In genomic region chr10:98312816-98313215, GRCh38 we compare ENCODE assay signal across 20 cellular contexts. TPM values are rescaled to one million over a fixed set of nuclear protein-coding genes. Genes with fewer than 3 reads are reported as not detected.
DNase-seq lines count a peak whose midpoint lies in the region; ATAC-seq, FAIRE-seq and TF ChIP-seq lines count a peak whose summit lies in the region.
"Had no signal": no experiment of that assay in that cellular context is flagged by ENCODE, and none has a peak within 500 bp of the region (broad histone marks: within the 10 kb centered on the region; RNA-seq: fewer than 3 reads in every experiment).

No MANE protein-coding gene starts in this region.

- H3K36me3 ChIP-seq in H1 (ENCODE audit: control insufficient read depth in 2 of 4, insufficient read depth in 4 of 4, low read length in 3 of 4) (no peaks in the 10 kb centered on the region), Peyer's patch (no peaks in the 10 kb centered on the region)
- H3K36me3 ChIP-seq: BE2C, MG63 had no signal

- H2BK15ac ChIP-seq in H1 (ENCODE audit: low read length) = no peak overlapping the region

- H2BK120ac ChIP-seq in H1 (replicated peaks; ENCODE audit: low read depth, low read length) = no peak overlapping the region

- DNase-seq in KBM-7 (peak; percentile 9), NOMO-1 treated with dmso at 0.1 percent for 144 hours (lab: John Stamatoyannopoulos, UW; ENCODE audit: unreplicated experiment) (peak; percentile 32), H1 (ENCODE audit: low read depth in 1 of 2, low spot score in 2 of 2) (no peak), Peyer's patch (no peak), WTC11 (ENCODE audit: low spot score) (no peak)
- DNase-seq: BE2C; CD4-positive, alpha-beta T cell; H9; MG63; NCI-H146; NCI-H2081; NCI-H510A; NCI-H774; Right ventricle myocardium superior; SK-N-SH; T-helper 1 cell had no signal

- H3K27ac ChIP-seq in H1 (ENCODE audit: low read depth, low read length) = no peak overlapping the region
- no peak overlapping the region for H3K27ac ChIP-seq in Peyer's patch

- no peaks in the 10 kb centered on the region for H3K9me3 Mint-ChIP-seq in WTC11
- H3K9me3 Mint-ChIP-seq: CD4-positive, alpha-beta T cell; H9 had no signal

- no peaks in the 10 kb centered on the region for H3K79me1 ChIP-seq in H1 (ENCODE audit: low read depth, low read length)

- peaks cover 3% of the 10 kb centered on the region; the same call in 1 of the 2 replicates for H3K23me2 ChIP-seq in H1 (ENCODE audit: low read depth, low read length)

- no peak overlapping the region for H2AK5ac ChIP-seq in H1 (ENCODE audit: low read depth, low read length)

- H3K4me1 Mint-ChIP-seq in WTC11 = peaks cover 17% of the 10 kb centered on the region

- H4K91ac ChIP-seq in H1 (replicated peaks; ENCODE audit: insufficient read length, low read length) = no peak overlapping the region

- no peak overlapping the region for H3K4ac ChIP-seq in H1 (replicated peaks; ENCODE audit: insufficient read length, low read depth, low read length)

- H3K79me2 ChIP-seq in H1 (ENCODE audit: control insufficient read depth in 1 of 2, insufficient read depth in 2 of 2, low read length in 2 of 2) = no peaks in the 10 kb centered on the region

- H4K5ac ChIP-seq in H1 (ENCODE audit: insufficient read length, low read depth, low read length) = no peak overlapping the region

- TF ChIP-seq CTCF in H1 (IDR thresholded peaks at IDR 0.05; ENCODE audit: control extremely low read depth in 1 of 3, insufficient read depth in 1 of 3, low read depth in 1 of 3, low read length in 3 of 3) (peak; percentile 22 to 50 (median 44); a peak in 3 of 4 replicates), Peyer's patch (IDR thresholded peaks at IDR 0.05) (no peak), WTC11 (IDR thresholded peaks at IDR 0.05) (no peak)

- no peak overlapping the region for H3K4me2 ChIP-seq in H1 (ENCODE audit: insufficient read depth in 1 of 2, low read depth in 2 of 2, low read length in 2 of 2)
- H3K4me2 ChIP-seq: SK-N-SH had no signal

- H3K18ac ChIP-seq in H1 (ENCODE audit: extremely low read depth, low read length) = no peak overlapping the region

- H4K20me1 ChIP-seq in H1 (replicated peaks in 1 of 2; ENCODE audit: control insufficient read depth in 1 of 2, insufficient read depth in 2 of 2, low read length in 2 of 2) = no peaks in the 10 kb centered on the region

- H4K8ac ChIP-seq in H1 (ENCODE audit: extremely low read depth, insufficient read depth, low read length) = no peak overlapping the region

- no peak overlapping the region for H2BK20ac ChIP-seq in H1 (ENCODE audit: low read length)

- H3K9me3 ChIP-seq in H1 (ENCODE audit: insufficient read depth in 2 of 2, low read depth in 1 of 2, low read length in 1 of 2) = no peaks in the 10 kb centered on the region
- no peaks in the 10 kb centered on the region for H3K9me3 ChIP-seq in Peyer's patch
- H3K9me3 ChIP-seq: BE2C, MG63, SK-N-SH had no signal

- H3K4me1 ChIP-seq in H1 (replicated peaks in 1 of 4; ENCODE audit: control insufficient read depth in 3 of 4, insufficient read depth in 4 of 4, low read length in 3 of 4) (peaks cover 0 to 7% (median 5%) of the 10 kb centered on the region in 4 experiments; a peak in 6 of 7 replicates), Peyer's patch (peaks cover 0 to 11% (median 0%) of the 10 kb centered on the region in 4 donors)

- TF ChIP-seq POLR2A in H1 (IDR thresholded peaks at IDR 0.05; ENCODE audit: control extremely low read depth in 1 of 2, low read depth in 2 of 2, low read length in 2 of 2) (no peak), Peyer's patch (IDR thresholded peaks at IDR 0.05) (no peak)

- H3K14ac ChIP-seq in H1 (ENCODE audit: insufficient read length) = no peak overlapping the region

- POLR2A ChIA-PET in H1 (lab: Charles Lee; ENCODE audit: partially characterized antibody) = no interaction called here
- POLR2A ChIA-PET in WTC11 (lab: Charles Lee) = no interaction called here

- H3K27me3 ChIP-seq in H1 (replicated peaks in 1 of 4; ENCODE audit: control insufficient read depth in 3 of 4, extremely low read depth in 1 of 4, insufficient read depth in 3 of 4, low read length in 3 of 4) (no peaks in the 10 kb centered on the region), Peyer's patch (no peaks in the 10 kb centered on the region)
- H3K27me3 ChIP-seq: BE2C, MG63 had no signal

- no peaks in the 10 kb centered on the region; the same call in 1 of the 2 replicates for H3K27me3 Mint-ChIP-seq in WTC11 (ENCODE audit: low read depth)

- no peak overlapping the region for H2AFZ ChIP-seq in H1 (ENCODE audit: low read length)

- no peak overlapping the region for H3K9ac ChIP-seq in H1 (replicated peaks in 1 of 4; ENCODE audit: extremely low read depth in 1 of 4, low read depth in 3 of 4, low read length in 3 of 4)
- H3K9ac ChIP-seq: SK-N-SH had no signal

- in situ Hi-C loops in KBM-7 (cut with MboI; ENCODE audit: low pct_unique_long_range_greater_than_20kb, low sequenced_read_pairs) = no loop called here

- CTCF ChIA-PET in H1 (lab: Charles Lee; ENCODE audit: partially characterized antibody) (interaction anchor here (0.9 to 3.5 kb wide), 15 partner anchors 10 to 398 kb away, joined by 3 to 34 read pairs (median 7); partner anchors contain the start of gene LOXL4), WTC11 (lab: Charles Lee) (interaction anchor here (0.8 to 1.7 kb wide), 9 partner anchors 11 to 143 kb away, joined by 3 to 9 read pairs (median 3); no protein-coding TSS in a partner anchor)

- H3K56ac ChIP-seq in H1 (replicated peaks; ENCODE audit: insufficient read length, low read depth, low read length) = no peak overlapping the region

- H3K4me3 ChIP-seq in H1 (ENCODE audit: extremely low read depth in 1 of 4, insufficient read depth in 2 of 4, low read depth in 3 of 4, low read length in 4 of 4) = no peak overlapping the region
- H3K4me3 ChIP-seq in Peyer's patch = no peak overlapping the region
- H3K4me3 ChIP-seq: MG63 had no signal

- no peaks in the 10 kb centered on the region for H3K36me3 Mint-ChIP-seq in WTC11

- 92% methylated on average over 5 of the region's 5 CpGs; no CpG with 5 or more reads in 1 of the 2 experiments for WGBS in H1 (ENCODE audit: extremely low coverage in 1 of 2, insufficient coverage in 1 of 2, insufficient read length in 1 of 2, insufficient replicate concordance in 2 of 2, low coverage in 1 of 2, low lambda C conversion rate in 2 of 2, missing lambda C conversion rate in 1 of 2), 2 experiments

- no peak overlapping the region for H3K27ac Mint-ChIP-seq in WTC11
- H3K27ac Mint-ChIP-seq: CD4-positive, alpha-beta T cell; H9 had no signal

- H2BK5ac ChIP-seq in H1 (ENCODE audit: low read depth, low read length) = no peak overlapping the region

- H3K4me3 Mint-ChIP-seq in WTC11 = no peak overlapping the region
- H3K4me3 Mint-ChIP-seq: CD4-positive, alpha-beta T cell; H9 had no signal

- no peak for ATAC-seq in HG02885 (IDR thresholded peaks at IDR 0.05; ENCODE audit: poor library complexity, unreplicated experiment)
- no peak for ATAC-seq in HG03520 (IDR thresholded peaks at IDR 0.05; ENCODE audit: unreplicated experiment)
- ATAC-seq in WTC11 = no peak
- ATAC-seq: HepG2 had no signal

- TF ChIP-seq EP300 in H1 (IDR thresholded peaks at IDR 0.05; ENCODE audit: borderline replicate concordance in 1 of 2, low read depth in 2 of 2, low read length in 2 of 2) = no peak

- TF ChIP-seq RAD21 in H1 (IDR thresholded peaks at IDR 0.05 in 1 of 2, conservative IDR thresholded peaks at IDR 0.05 in 1 of 2; ENCODE audit: low read depth in 2 of 2, low read length in 2 of 2) = peak; percentile 2 to 29; a peak in 3 of 4 replicates

- no peak overlapping the region for H2BK12ac ChIP-seq in H1 (ENCODE audit: low read depth, low read length)

- no peak for FAIRE-seq in H1 (lab: Jason Lieb, UNC)
- FAIRE-seq: HepG2, RCC 7860 had no signal

- no peak overlapping the region for H3K23ac ChIP-seq in H1 (ENCODE audit: insufficient read length)

TF ChIP-seq in H1, 55 proteins besides CTCF, POLR2A, EP300 and RAD21:
- TF ChIP-seq JUND (IDR thresholded peaks at IDR 0.05; ENCODE audit: low read length) (no peak), HDAC6 (IDR thresholded peaks at IDR 0.05; ENCODE audit: low read depth, low read length) (no peak), CHD2 (IDR thresholded peaks at IDR 0.05; ENCODE audit: low read length) (no peak), CBX8 (IDR thresholded peaks at IDR 0.05; ENCODE audit: borderline replicate concordance, low read depth, low read length) (no peak), TCF12 (IDR thresholded peaks at IDR 0.05; ENCODE audit: low read depth, low read length) (no peak)
- TF ChIP-seq, protein P1, sequence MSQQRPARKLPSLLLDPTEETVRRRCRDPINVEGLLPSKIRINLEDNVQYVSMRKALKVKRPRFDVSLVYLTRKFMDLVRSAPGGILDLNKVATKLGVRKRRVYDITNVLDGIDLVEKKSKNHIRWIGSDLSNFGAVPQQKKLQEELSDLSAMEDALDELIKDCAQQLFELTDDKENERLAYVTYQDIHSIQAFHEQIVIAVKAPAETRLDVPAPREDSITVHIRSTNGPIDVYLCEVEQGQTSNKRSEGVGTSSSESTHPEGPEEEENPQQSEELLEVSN (IDR thresholded peaks at IDR 0.05) = no peak

TF ChIP-seq in WTC11, 78 proteins besides CTCF, POLR2A, EP300 and RAD21 (continues in another document):
- TF ChIP-seq ZNF317 (CRISPR knock-in tag; IDR thresholded peaks at IDR 0.05; ENCODE audit: borderline replicate concordance, low read depth) = no peak
- TF ChIP-seq ATF1 (CRISPR knock-in tag; IDR thresholded peaks at IDR 0.05) = no peak
- no peak for TF ChIP-seq CREB1 (CRISPR knock-in tag; IDR thresholded peaks at IDR 0.05)

RNA-seq across cellular contexts. Expression of gene LOXL4, which starts 44.8 kb away (rescaled TPM):
- 0.13 and 0.42 TPM in 2 replicates for total RNA-seq in H1 (2021; fragmentation: NEBNext Ultra II Directional; extraction: Animal tissue kit (Norgen Biotek cat#: 25700))
- 0.27 and 0.42 TPM in 2 replicates for polyA plus RNA-seq in H1 (2011; rRNA removed)
- polyA plus RNA-seq in H1 (2011; cell fraction: cytosol; rRNA removed) = 0.31 TPM
- polyA plus RNA-seq in H1 (2011; cell fraction: nucleus; rRNA removed) = 0.90 TPM
- polyA plus RNA-seq in H1 (2012, experiment 1 of 2) = 0.23 to 0.35 TPM (median 0.30 TPM) in 4 replicates
- 0.14 TPM for polyA plus RNA-seq in H1 (2012, experiment 2 of 2)
- 0.30 TPM for polyA plus RNA-seq in H1 (2013, experiment 1 of 2)
- 0.22 TPM for polyA plus RNA-seq in H1 (2013, experiment 2 of 2)
- polyA minus RNA-seq in H1 (2011; rRNA and poly(A)+ RNA removed) = 0.28 and 0.39 TPM in 2 replicates
- polyA minus RNA-seq in H1 (2011; cell fraction: cytosol; rRNA and poly(A)+ RNA removed) = not detected
- polyA minus RNA-seq in H1 (2011; cell fraction: nucleus; rRNA and poly(A)+ RNA removed) = not detected
- 1 to 10 TPM in 2 of 4 donors, under 1 TPM in 1, not detected in 1; 0.85 to 1.7 (median 1.6) TPM for total RNA-seq in Peyer's patch
- 0.07 to 0.35 TPM (median 0.21 TPM) in 3 replicates for total RNA-seq in WTC11 (2021)
- total RNA-seq: CD4-positive, alpha-beta T cell had no signal

Comparison
In these comparisons a context has a peak if more than half of its experiments do, and no peak if none do; other contexts are left out.
1. DNase-seq: peak in KBM-7 (single experiment) and NOMO-1 treated with dmso at 0.1 percent for 144 hours (single experiment); none in H1 (0 of 2), Peyer's patch (0 of 3) and WTC11 (single experiment).
2. CTCF ChIP-seq: peak in H1 (3 of 3); none in Peyer's patch (0 of 6) and WTC11 (single experiment).